Comparison of ENCODE assay signal across 1 cellular context in the genomic region with DNA sequence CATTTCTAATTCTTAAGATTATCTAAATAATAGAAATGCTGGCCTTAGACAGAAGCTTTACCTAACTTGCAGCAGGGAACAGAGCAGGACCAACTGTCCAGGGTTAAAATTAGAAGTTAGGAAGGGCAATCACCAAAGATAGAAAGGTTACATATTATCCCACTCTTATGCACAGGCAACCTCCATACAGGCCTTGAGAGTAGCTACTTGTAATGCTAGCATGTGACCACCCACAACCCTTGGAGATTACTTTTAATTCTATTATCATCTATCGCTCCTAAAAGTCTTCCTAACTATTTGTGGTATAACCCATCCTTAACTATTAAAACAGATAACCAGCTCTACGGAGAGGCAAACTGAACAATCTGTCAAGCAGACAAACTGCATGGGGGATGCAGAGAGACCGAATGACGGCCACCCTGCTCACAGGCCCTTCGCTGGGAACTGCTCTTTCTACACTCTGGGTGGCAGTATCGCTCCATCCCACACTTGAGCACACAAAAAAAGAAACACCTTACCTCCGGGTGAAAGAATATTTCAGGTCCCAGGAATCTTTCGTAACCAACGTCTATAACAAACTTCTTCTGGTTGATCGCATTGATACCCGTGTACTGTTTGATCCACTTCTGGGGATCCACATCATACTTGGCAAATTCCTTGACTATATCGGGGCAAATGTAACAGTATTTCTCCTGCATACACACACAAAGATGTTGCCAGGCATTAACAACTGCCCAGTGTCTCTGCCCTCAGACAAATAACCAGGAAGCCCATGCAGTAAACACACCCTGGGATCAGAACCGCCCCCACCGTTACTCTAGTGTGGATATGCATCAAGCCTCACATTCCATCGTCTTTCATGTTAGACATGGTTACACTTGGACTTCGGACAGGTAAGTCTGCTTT.
TF ChIP-seq lines count a peak whose summit lies in the region.
"Not testable (repeated sequence)": the region's sequence is repeated elsewhere in the genome, so short reads cannot be mapped to it uniquely, and the experiment has no call there.

No MANE protein-coding gene starts in this region.

TF ChIP-seq in K562, 482 proteins besides CTCF, POLR2A, EP300 and RAD21:
- TF ChIP-seq RB1 (IDR thresholded peaks at IDR 0.05; ENCODE audit: low read depth) (peak; percentile 19; the same call in 1 of the 2 replicates), RAD51 (IDR thresholded peaks at IDR 0.05; ENCODE audit: borderline replicate concordance, low read depth) (0 out of 2 replicates have a peak, but pooled peaks have one; percentile 21), ELF4 (CRISPR knock-in tag; IDR thresholded peaks at IDR 0.05) (0 out of 2 replicates have a peak, but pooled peaks have one; percentile 13), L3MBTL2 (IDR thresholded peaks at IDR 0.05) (0 out of 2 replicates have a peak, but pooled peaks have one; percentile 22), LCOR (CRISPR knock-in tag; IDR thresholded peaks at IDR 0.05) (0 out of 2 replicates have a peak, but pooled peaks have one; percentile 21), FOXK2 (conservative IDR thresholded peaks at IDR 0.05 in 1 of 2, IDR thresholded peaks at IDR 0.05 in 1 of 2; ENCODE audit: low read depth in 2 of 2) (0 out of 4 replicates have a peak, but pooled peaks of 1 of the 2 experiments have one; percentile 35), HEY1 (CRISPR knock-in tag; IDR thresholded peaks at IDR 0.05; ENCODE audit: borderline replicate concordance) (0 out of 2 replicates have a peak, but pooled peaks have one; percentile 24), SMC3 (conservative IDR thresholded peaks at IDR 0.05; ENCODE audit: insufficient read depth, low read depth, low read length) (peak; percentile 73), ZNF384 (IDR thresholded peaks at IDR 0.05; ENCODE audit: low read depth, low read length) (peak; percentile 26; the same call in 1 of the 2 replicates), BCL6 (CRISPR knock-in tag; IDR thresholded peaks at IDR 0.05) (0 out of 2 replicates have a peak, but pooled peaks have one; percentile 7), STAG1 (CRISPR knock-in tag; IDR thresholded peaks at IDR 0.05; ENCODE audit: borderline replicate concordance) (peak; percentile 93; the same call in 1 of the 2 replicates), ETV6 (CRISPR knock-in tag; IDR thresholded peaks at IDR 0.05; ENCODE audit: borderline replicate concordance) (0 out of 2 replicates have a peak, but pooled peaks have one; percentile 20), SOX6 (IDR thresholded peaks at IDR 0.05) (0 out of 2 replicates have a peak, but pooled peaks have one; percentile 17), CEBPB (tag; IDR thresholded peaks at IDR 0.05) (peak; percentile 59), CC2D1A (IDR thresholded peaks at IDR 0.05) (peak; percentile 89), SRF (CRISPR knock-in tag; IDR thresholded peaks at IDR 0.05) (peak in 1 of 2 experiments; percentile 28; a peak in 1 of 4 replicates), ARID2 (IDR thresholded peaks at IDR 0.05) (peak; percentile 93), SMAD4 (CRISPR knock-in tag; conservative IDR thresholded peaks at IDR 0.05) (0 out of 2 replicates have a peak, but pooled peaks have one; percentile 10), TRIM24 (IDR thresholded peaks at IDR 0.05) (0 out of 4 replicates have a peak, but pooled peaks of 1 of the 2 experiments have one; percentile 21)
- TF ChIP-seq, protein P1, sequence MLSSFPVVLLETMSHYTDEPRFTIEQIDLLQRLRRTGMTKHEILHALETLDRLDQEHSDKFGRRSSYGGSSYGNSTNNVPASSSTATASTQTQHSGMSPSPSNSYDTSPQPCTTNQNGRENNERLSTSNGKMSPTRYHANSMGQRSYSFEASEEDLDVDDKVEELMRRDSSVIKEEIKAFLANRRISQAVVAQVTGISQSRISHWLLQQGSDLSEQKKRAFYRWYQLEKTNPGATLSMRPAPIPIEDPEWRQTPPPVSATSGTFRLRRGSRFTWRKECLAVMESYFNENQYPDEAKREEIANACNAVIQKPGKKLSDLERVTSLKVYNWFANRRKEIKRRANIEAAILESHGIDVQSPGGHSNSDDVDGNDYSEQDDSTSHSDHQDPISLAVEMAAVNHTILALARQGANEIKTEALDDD (IDR thresholded peaks at IDR 0.05): 0 out of 2 replicates have a peak, but pooled peaks have one; percentile 18
- TF ChIP-seq, protein P2, sequence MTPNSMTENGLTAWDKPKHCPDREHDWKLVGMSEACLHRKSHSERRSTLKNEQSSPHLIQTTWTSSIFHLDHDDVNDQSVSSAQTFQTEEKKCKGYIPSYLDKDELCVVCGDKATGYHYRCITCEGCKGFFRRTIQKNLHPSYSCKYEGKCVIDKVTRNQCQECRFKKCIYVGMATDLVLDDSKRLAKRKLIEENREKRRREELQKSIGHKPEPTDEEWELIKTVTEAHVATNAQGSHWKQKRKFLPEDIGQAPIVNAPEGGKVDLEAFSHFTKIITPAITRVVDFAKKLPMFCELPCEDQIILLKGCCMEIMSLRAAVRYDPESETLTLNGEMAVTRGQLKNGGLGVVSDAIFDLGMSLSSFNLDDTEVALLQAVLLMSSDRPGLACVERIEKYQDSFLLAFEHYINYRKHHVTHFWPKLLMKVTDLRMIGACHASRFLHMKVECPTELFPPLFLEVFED (CRISPR knock-in tag; conservative IDR thresholded peaks at IDR 0.05): 0 out of 2 replicates have a peak, but pooled peaks have one; percentile 31
- TF ChIP-seq, protein P3, sequence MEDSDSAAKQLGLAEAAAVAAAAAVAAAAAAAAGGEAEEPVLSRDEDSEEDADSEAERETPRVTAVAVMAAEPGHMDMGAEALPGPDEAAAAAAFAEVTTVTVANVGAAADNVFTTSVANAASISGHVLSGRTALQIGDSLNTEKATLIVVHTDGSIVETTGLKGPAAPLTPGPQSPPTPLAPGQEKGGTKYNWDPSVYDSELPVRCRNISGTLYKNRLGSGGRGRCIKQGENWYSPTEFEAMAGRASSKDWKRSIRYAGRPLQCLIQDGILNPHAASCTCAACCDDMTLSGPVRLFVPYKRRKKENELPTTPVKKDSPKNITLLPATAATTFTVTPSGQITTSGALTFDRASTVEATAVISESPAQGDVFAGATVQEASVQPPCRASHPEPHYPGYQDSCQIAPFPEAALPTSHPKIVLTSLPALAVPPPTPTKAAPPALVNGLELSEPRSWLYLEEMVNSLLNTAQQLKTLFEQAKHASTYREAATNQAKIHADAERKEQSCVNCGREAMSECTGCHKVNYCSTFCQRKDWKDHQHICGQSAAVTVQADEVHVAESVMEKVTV (CRISPR knock-in tag; IDR thresholded peaks at IDR 0.05): peak; percentile 88
- TF ChIP-seq ETV6 (IDR thresholded peaks at IDR 0.05; ENCODE audit: borderline replicate concordance in 1 of 2, low read depth in 2 of 2, low read length in 1 of 2): not testable (repeated sequence)
- TF ChIP-seq, protein P4, sequence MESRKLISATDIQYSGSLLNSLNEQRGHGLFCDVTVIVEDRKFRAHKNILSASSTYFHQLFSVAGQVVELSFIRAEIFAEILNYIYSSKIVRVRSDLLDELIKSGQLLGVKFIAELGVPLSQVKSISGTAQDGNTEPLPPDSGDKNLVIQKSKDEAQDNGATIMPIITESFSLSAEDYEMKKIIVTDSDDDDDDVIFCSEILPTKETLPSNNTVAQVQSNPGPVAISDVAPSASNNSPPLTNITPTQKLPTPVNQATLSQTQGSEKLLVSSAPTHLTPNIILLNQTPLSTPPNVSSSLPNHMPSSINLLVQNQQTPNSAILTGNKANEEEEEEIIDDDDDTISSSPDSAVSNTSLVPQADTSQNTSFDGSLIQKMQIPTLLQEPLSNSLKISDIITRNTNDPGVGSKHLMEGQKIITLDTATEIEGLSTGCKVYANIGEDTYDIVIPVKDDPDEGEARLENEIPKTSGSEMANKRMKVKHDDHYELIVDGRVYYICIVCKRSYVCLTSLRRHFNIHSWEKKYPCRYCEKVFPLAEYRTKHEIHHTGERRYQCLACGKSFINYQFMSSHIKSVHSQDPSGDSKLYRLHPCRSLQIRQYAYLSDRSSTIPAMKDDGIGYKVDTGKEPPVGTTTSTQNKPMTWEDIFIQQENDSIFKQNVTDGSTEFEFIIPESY (CRISPR knock-in tag; IDR thresholded peaks at IDR 0.05): 0 out of 2 replicates have a peak, but pooled peaks have one; percentile 16
